Comparison of ENCODE assay signal across 29 cellular contexts in the genomic region with DNA sequence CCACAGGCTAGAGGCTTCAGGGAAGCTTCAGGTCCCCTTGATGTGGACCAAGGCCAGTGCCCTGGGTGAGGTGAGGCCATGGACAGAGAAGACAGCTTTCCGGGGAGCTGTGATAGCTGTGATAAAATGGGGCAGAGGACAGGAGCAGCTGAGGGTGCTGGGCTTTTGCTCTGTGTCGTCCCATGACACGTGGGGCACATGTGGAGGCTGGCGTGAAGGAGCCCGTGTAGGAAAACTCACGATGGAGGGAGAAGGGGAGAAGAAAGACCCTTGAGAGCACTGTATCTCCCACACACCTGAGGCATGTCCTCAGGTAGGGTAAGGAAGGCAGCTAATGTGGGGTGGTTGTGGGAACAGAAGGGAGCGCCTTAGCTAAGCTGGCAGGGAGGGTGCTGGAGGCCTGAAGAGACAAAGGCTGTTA. TPM values are rescaled to one million over a fixed set of nuclear protein-coding genes. Genes with fewer than 3 reads are reported as not detected.
A peak's percentile ranks its signal among the peaks of the same experiment; 100 is the strongest.
DNase-seq lines count a peak whose midpoint lies in the region; ATAC-seq, FAIRE-seq and TF ChIP-seq lines count a peak whose summit lies in the region.
"Had no signal": no experiment of that assay in that cellular context is flagged by ENCODE, and none has a peak within 500 bp of the region (broad histone marks: within the 10 kb centered on the region; RNA-seq: fewer than 3 reads in every experiment).

No MANE protein-coding gene starts in this region.

- H3K27me3 Mint-ChIP-seq in nephron (ENCODE audit: low read depth) = no peaks in the 10 kb centered on the region

- H3K36me3 ChIP-seq in bronchial epithelial cell (ENCODE audit: control insufficient read depth, insufficient read depth, low read length) = no peaks in the 10 kb centered on the region
- H3K36me3 ChIP-seq: prostate gland, WERI-Rb-1 had no signal

- no peak for ATAC-seq in GM21737 (IDR thresholded peaks at IDR 0.05; ENCODE audit: unreplicated experiment)
- ATAC-seq: left cardiac atrium; SK-N-SH treated with all-trans-retinoic acid at 6 μM for 48 hours; stimulated activated memory B cell treated with anti-CD40 and anti-IgM and Interleukin-4, amounts not matched to agents 10 μg/mL and 1 μg/mL and 100 μg/mL, for 72 hours had no signal

- peaks cover 40% of the 10 kb centered on the region for H3K4me1 Mint-ChIP-seq in nephron
- H3K4me1 Mint-ChIP-seq: CD8-positive, alpha-beta memory T cell had no signal

- FAIRE-seq in bronchial epithelial cell (lab: Jason Lieb, UNC) = peak; percentile 70

- no peak for TF ChIP-seq CTCF in bronchial epithelial cell (IDR thresholded peaks at IDR 0.05; ENCODE audit: insufficient read depth, low read length, severe bottlenecking)
- TF ChIP-seq CTCF in nephron (IDR thresholded peaks at IDR 0.05; ENCODE audit: unreplicated experiment in 3 of 3) = no peak

- no peak overlapping the region for H3K4me3 ChIP-seq in bronchial epithelial cell (ENCODE audit: low read depth, low read length)
- H3K4me3 ChIP-seq: prostate gland, skin epidermis, tibial artery had no signal

- H3K36me3 Mint-ChIP-seq in nephron (ENCODE audit: low read depth) = no peaks in the 10 kb centered on the region
- H3K36me3 Mint-ChIP-seq: memory B cell; naive B cell; stimulated activated memory B cell treated with anti-CD40 and anti-IgM and Interleukin-4, amounts not matched to agents 10 μg/mL and 1 μg/mL and 100 μg/mL, for 72 hours had no signal

- H3K27ac Mint-ChIP-seq in nephron = peak overlapping the region; percentile 84 to 96 (median 91)
- H3K27ac Mint-ChIP-seq: CD8-positive, alpha-beta memory T cell; memory B cell had no signal

- H3K4me3 Mint-ChIP-seq in nephron = no peak overlapping the region
- H3K4me3 Mint-ChIP-seq: memory B cell; naive B cell; stimulated activated memory B cell treated with anti-CD40 and anti-IgM and Interleukin-4, amounts not matched to agents 10 μg/mL and 1 μg/mL and 100 μg/mL, for 72 hours had no signal

- DNase-seq in activated effector memory CD4-positive, alpha-beta T cell treated with anti-CD3 and anti-CD28 coated beads, Interleukin-2, amount 50 U/mL, for 16 hours = peak; percentile 43
- DNase-seq in activated effector memory CD4-positive, alpha-beta T cell treated with Interleukin-2 at 50 U/mL for 16 hours = no peak
- DNase-seq in bronchial epithelial cell (ENCODE audit: low read depth) = no peak
- no peak for DNase-seq in activated naive CD4-positive, alpha-beta T cell (lab: John Stamatoyannopoulos, UW)
- no peak for DNase-seq in dermis blood vessel endothelial cell
- DNase-seq: activated CD4-positive, alpha-beta T cell treated with anti-CD3 and anti-CD28 coated beads, Interleukin-2, amount 50 U/mL, for 4 hours; AML-193; amniotic stem cell; CD8-positive, alpha-beta memory T cell; DMS53; GDM1; Karpas-422; left cardiac atrium; naive B cell; NCI-H1694; NCI-H748 treated with DMSO at 0.1 percent for 48 hours; stimulated activated CD4-positive, alpha-beta T cell treated with anti-CD3 and anti-CD28 coated beads, Interleukin-2, amount 100 ng/mL, for 24 hours; tibial artery; WERI-Rb-1 had no signal

- H3K9me3 Mint-ChIP-seq in nephron = no peaks in the 10 kb centered on the region
- H3K9me3 Mint-ChIP-seq: CD8-positive, alpha-beta memory T cell; memory B cell; naive B cell; stimulated activated memory B cell treated with anti-CD40 and anti-IgM and Interleukin-4, amounts not matched to agents 10 μg/mL and 1 μg/mL and 100 μg/mL, for 72 hours had no signal

- H3K27me3 ChIP-seq in bronchial epithelial cell (ENCODE audit: control insufficient read depth, insufficient read depth, low read length) = no peaks in the 10 kb centered on the region
- H3K27me3 ChIP-seq: tibial artery had no signal

- H3K27ac ChIP-seq in temporal lobe (ENCODE audit: low read depth, low read length) = peak overlapping the region; percentile 60
- H3K27ac ChIP-seq: prostate gland, tibial artery, WERI-Rb-1 had no signal

RNA-seq across cellular contexts. Expression of gene B9D1, which starts 21.3 kb away (rescaled TPM):
- 12.4 and 28.0 TPM in 2 replicates for total RNA-seq in bronchial epithelial cell
- 7.9 TPM for total RNA-seq in temporal lobe
- 11.5 and 12.6 TPM in 2 replicates for total RNA-seq in dermis blood vessel endothelial cell

RNA-seq across cellular contexts. Expression of gene MAPK7, which starts 37.1 kb away (rescaled TPM):
- total RNA-seq in bronchial epithelial cell (6.8 and 11.1 TPM in 2 replicates), temporal lobe (18.2 TPM), dermis blood vessel endothelial cell (19.4 and 22.8 TPM in 2 replicates)

RNA-seq across cellular contexts. Expression of gene MFAP4, which starts 45.8 kb away (rescaled TPM):
- total RNA-seq in bronchial epithelial cell = 0.26 TPM in 1 of 2 replicates, not detected in the other
- 2.0 TPM for total RNA-seq in temporal lobe
- total RNA-seq in dermis blood vessel endothelial cell = not detected in 2 replicates
- total RNA-seq: A172; CD8-positive, alpha-beta memory T cell; T-helper 2 cell treated with Interferon-gamma antibody and Interleukin-4, amounts not matched to agents 100 ng/mL and 5 ng/mL, for 36 hours had no signal
